1 cellular context compared by ENCODE assay signal in genomic region chr11:82733444-82734119, GRCh38.
TF ChIP-seq lines count a peak whose summit lies in the region.

FAM181B (minus strand) TSS chr11:82733864; CDS start chr11:82733729, 135 bp downstream.

TF ChIP-seq in IMR-90, 13 proteins besides CTCF, POLR2A, EP300 and RAD21 (continued from another document):
- no peak for TF ChIP-seq CEBPB (IDR thresholded peaks at IDR 0.05; ENCODE audit: low read depth, low read length)
- no peak for TF ChIP-seq FOS (IDR thresholded peaks at IDR 0.05; ENCODE audit: low read depth, low read length)
- no peak for TF ChIP-seq CHD1 (IDR thresholded peaks at IDR 0.05; ENCODE audit: low read depth, low read length)
- no peak for TF ChIP-seq RCOR1 (IDR thresholded peaks at IDR 0.05; ENCODE audit: insufficient replicate concordance, low read length)
- TF ChIP-seq BHLHE40 (IDR thresholded peaks at IDR 0.05; ENCODE audit: low read depth, low read length): no peak
- TF ChIP-seq MAFK (IDR thresholded peaks at IDR 0.05; ENCODE audit: low read depth, low read length): no peak
